ENCODE assay signal across 24 cellular contexts in genomic region chr7:55244346-55244745, GRCh38.
"Had no signal": no experiment of that assay in that cellular context is flagged by ENCODE, and none has a peak within 500 bp of the region (broad histone marks: within the 10 kb centered on the region; RNA-seq: fewer than 3 reads in every experiment).

No MANE protein-coding gene starts in this region.

- ATAC-seq: activated CD4-positive, alpha-beta T cell treated with anti-CD3 and anti-CD28 coated beads for 36 hours; activated CD8-positive, alpha-beta memory T cell treated with anti-CD3 and anti-CD28 coated beads, Interleukin-2, amount 10 ng/mL, durations not matched to agents 7 days and 5 days; activated CD8-positive, alpha-beta T cell treated with anti-CD3 and anti-CD28 coated beads, Interleukin-2, amount 10 ng/mL, durations not matched to agents 7 days and 5 days; activated naive CD8-positive, alpha-beta T cell treated with anti-CD3 and anti-CD28 coated beads, Interleukin-2, amount 50 U/mL, for 24 hours; effector memory CD8-positive, alpha-beta T cell; naive thymus-derived CD4-positive, alpha-beta T cell; T-cell had no signal

- H3K9me3 Mint-ChIP-seq: activated naive CD4-positive, alpha-beta T cell treated with anti-CD3 and anti-CD28 coated beads, Interleukin-2, amount 50 U/mL, for 24 hours; activated naive CD8-positive, alpha-beta T cell treated with anti-CD3 and anti-CD28 coated beads, Interleukin-2, amount 50 U/mL, for 24 hours; activated T-helper 2 cell treated with anti-CD3 and anti-CD28 coated beads, Interferon-gamma antibody, Interleukin-2, Interleukin-4, amounts not matched to agents 10 μg/mL and 5 μg/mL and 100 μg/mL, durations not matched to agents 14 hours and 24 hours and 36 hours; effector memory CD8-positive, alpha-beta T cell; T-cell had no signal

- H3K4me1 Mint-ChIP-seq: activated CD4-positive, alpha-beta T cell treated with anti-CD3 and anti-CD28 coated beads for 36 hours; activated CD8-positive, alpha-beta memory T cell treated with anti-CD3 and anti-CD28 coated beads, Interleukin-2, amount 10 ng/mL, durations not matched to agents 7 days and 5 days; activated naive CD4-positive, alpha-beta T cell treated with anti-CD3 and anti-CD28 coated beads, Interleukin-2, amount 50 U/mL, for 24 hours; activated naive CD8-positive, alpha-beta T cell treated with anti-CD3 and anti-CD28 coated beads, Interleukin-2, amount 50 U/mL, for 24 hours; naive thymus-derived CD4-positive, alpha-beta T cell; T-cell had no signal

- DNase-seq: activated CD4-positive, alpha-beta T cell treated with anti-CD3 and anti-CD28 coated beads for 36 hours; activated CD4-positive, CD25-positive, alpha-beta regulatory T cell; activated CD8-positive, alpha-beta memory T cell treated with anti-CD3 and anti-CD28 coated beads, Interleukin-2, amount 10 ng/mL, durations not matched to agents 7 days and 5 days; activated CD8-positive, alpha-beta T cell treated with anti-CD3 and anti-CD28 coated beads, Interleukin-2, amount 10 ng/mL, durations not matched to agents 7 days and 5 days; activated naive CD8-positive, alpha-beta T cell treated with anti-CD3 and anti-CD28 coated beads, Interleukin-2, amount 50 U/mL, for 24 hours; activated T-cell treated with anti-CD3 and anti-CD28 coated beads, Interleukin-2, amount 50 U/mL, for 48 hours; dorsolateral prefrontal cortex; effector memory CD8-positive, alpha-beta T cell; erythroblast; foreskin melanocyte; left ventricle myocardium inferior; naive thymus-derived CD4-positive, alpha-beta T cell; psoas muscle; spleen; stimulated activated naive CD4-positive, alpha-beta T cell; T-cell had no signal

- H3K4me3 Mint-ChIP-seq: activated CD4-positive, alpha-beta T cell treated with anti-CD3 and anti-CD28 coated beads for 36 hours; activated CD8-positive, alpha-beta memory T cell treated with anti-CD3 and anti-CD28 coated beads, Interleukin-2, amount 10 ng/mL, durations not matched to agents 7 days and 5 days; activated CD8-positive, alpha-beta T cell treated with anti-CD3 and anti-CD28 coated beads, Interleukin-2, amount 10 ng/mL, durations not matched to agents 7 days and 5 days; activated naive CD4-positive, alpha-beta T cell treated with anti-CD3 and anti-CD28 coated beads, Interleukin-2, amount 50 U/mL, for 24 hours; activated naive CD8-positive, alpha-beta T cell treated with anti-CD3 and anti-CD28 coated beads, Interleukin-2, amount 50 U/mL, for 24 hours; effector memory CD8-positive, alpha-beta T cell; naive thymus-derived CD4-positive, alpha-beta T cell; T-cell had no signal

- H3K27me3 ChIP-seq: suprapubic skin, tibial nerve had no signal

- H3K36me3 ChIP-seq: left ventricle myocardium inferior, spleen, suprapubic skin, tibial nerve had no signal

- H3K4me3 ChIP-seq: coronary artery, dorsolateral prefrontal cortex, left ventricle myocardium inferior, lung, psoas muscle, spleen, suprapubic skin, tibial nerve had no signal

- H3K9me3 ChIP-seq: left ventricle myocardium inferior, psoas muscle, spleen, suprapubic skin, tibial nerve had no signal

- H3K36me3 Mint-ChIP-seq: activated CD8-positive, alpha-beta memory T cell treated with anti-CD3 and anti-CD28 coated beads, Interleukin-2, amount 10 ng/mL, durations not matched to agents 7 days and 5 days; activated naive CD4-positive, alpha-beta T cell treated with anti-CD3 and anti-CD28 coated beads, Interleukin-2, amount 50 U/mL, for 24 hours; naive thymus-derived CD4-positive, alpha-beta T cell; T-cell had no signal

- H3K27ac Mint-ChIP-seq: activated CD4-positive, alpha-beta T cell treated with anti-CD3 and anti-CD28 coated beads for 36 hours; activated CD8-positive, alpha-beta memory T cell treated with anti-CD3 and anti-CD28 coated beads, Interleukin-2, amount 10 ng/mL, durations not matched to agents 7 days and 5 days; activated CD8-positive, alpha-beta T cell treated with anti-CD3 and anti-CD28 coated beads, Interleukin-2, amount 10 ng/mL, durations not matched to agents 7 days and 5 days; activated naive CD4-positive, alpha-beta T cell treated with anti-CD3 and anti-CD28 coated beads, Interleukin-2, amount 50 U/mL, for 24 hours; activated naive CD8-positive, alpha-beta T cell treated with anti-CD3 and anti-CD28 coated beads, Interleukin-2, amount 50 U/mL, for 24 hours; activated T-helper 2 cell treated with anti-CD3 and anti-CD28 coated beads, Interferon-gamma antibody, Interleukin-2, Interleukin-4, amounts not matched to agents 10 μg/mL and 5 μg/mL and 100 μg/mL, durations not matched to agents 14 hours and 24 hours and 36 hours; effector memory CD8-positive, alpha-beta T cell; naive thymus-derived CD4-positive, alpha-beta T cell; T-cell had no signal

- H3K4me1 ChIP-seq: left ventricle myocardium inferior, psoas muscle, spleen, tibial nerve had no signal

- H3K9ac ChIP-seq: parathyroid adenoma had no signal

- H3K27ac ChIP-seq: coronary artery, left ventricle myocardium inferior, psoas muscle, spleen, suprapubic skin, tibial nerve had no signal

- FAIRE-seq: islet of Langerhans had no signal
